ENCODE assay signal across 8 cellular contexts in genomic region chr1:108064255-108064654, GRCh38.
"Had no signal": no experiment of that assay in that cellular context is flagged by ENCODE, and none has a peak within 500 bp of the region (broad histone marks: within the 10 kb centered on the region; RNA-seq: fewer than 3 reads in every experiment).

No MANE protein-coding gene starts in this region.

- ATAC-seq: GM23338 had no signal

- H3K4me3 ChIP-seq: GM23338 had no signal

- FAIRE-seq: H1, H54, HTR-8/SVneo had no signal

- H2AFZ ChIP-seq: GM23338 had no signal

- H3K9ac ChIP-seq: KMS-11 had no signal

- H3K27ac ChIP-seq: KMS-11 had no signal

- DNase-seq: H9, HCEC 1CT, IMR-90 had no signal

- H3K4me2 ChIP-seq: GM23338, KMS-11 had no signal
